Comparison of ENCODE assay signal across 11 cellular contexts in genomic region chr4:48813984-48814383, GRCh38. TPM values are rescaled to one million over a fixed set of nuclear protein-coding genes. Genes with fewer than 3 reads are reported as not detected.
DNase-seq lines count a peak whose midpoint lies in the region; ATAC-seq and TF ChIP-seq lines count a peak whose summit lies in the region.
"Had no signal": no experiment of that assay in that cellular context is flagged by ENCODE, and none has a peak within 500 bp of the region (broad histone marks: within the 10 kb centered on the region; RNA-seq: fewer than 3 reads in every experiment).

No MANE protein-coding gene starts in this region.

- peak; percentile 79 for ATAC-seq in GM18861 (IDR thresholded peaks at IDR 0.05; ENCODE audit: unreplicated experiment)
- no peak for ATAC-seq in SK-N-SH treated with all-trans-retinoic acid at 6 μM for 48 hours

- POLR2A ChIA-PET in HEK293T (lab: Yijun Ruan, JAX): no interaction called here

- no peak for DNase-seq in HEK293T (ENCODE audit: extremely low spot score)
- peak; percentile 36 for DNase-seq in LHCN-M2 (ENCODE audit: low read depth)
- peak; percentile 67 for DNase-seq in SK-N-DZ (ENCODE audit: low spot score)
- no peak for DNase-seq in mucosa of gallbladder (ENCODE audit: low spot score)
- DNase-seq in T1000 (lab: John Stamatoyannopoulos, UW): no peak
- DNase-seq in NCI-H526 (lab: John Stamatoyannopoulos, UW): no peak
- DNase-seq: activated CD4-positive, alpha-beta T cell treated with anti-CD3 and anti-CD28 coated beads for 4 hours; DMS153; mesenchymal stem cell had no signal

- CTCF ChIA-PET in HEK293T (lab: Yijun Ruan, JAX): no interaction called here

TF ChIP-seq in HEK293T, 16 proteins besides CTCF, POLR2A, EP300 and RAD21:
- TF ChIP-seq FOXA1 (IDR thresholded peaks at IDR 0.05): no peak
- TF ChIP-seq PKNOX1 (IDR thresholded peaks at IDR 0.05): peak; percentile 71; the same call in 1 of the 2 replicates

TF ChIP-seq in SK-N-SH treated with all-trans-retinoic acid at 6 μM for 48 hours, 23 proteins besides CTCF, POLR2A, EP300 and RAD21:
- TF ChIP-seq POU6F1 (CRISPR knock-in tag; IDR thresholded peaks at IDR 0.05; ENCODE audit: borderline replicate concordance, low read depth): no peak
- no peak for TF ChIP-seq CSDC2 (CRISPR knock-in tag; IDR thresholded peaks at IDR 0.05)

RNA-seq across cellular contexts. Expression of gene OCIAD1, which starts 16.9 kb away (rescaled TPM):
- total RNA-seq in LHCN-M2 (2014; rRNA removed): 161 and 182 TPM in 2 replicates
- polyA plus RNA-seq in LHCN-M2 (2012): 81.6 TPM
- polyA plus RNA-seq in SK-N-DZ (2014; cell fraction: cytosol; rRNA removed): 201 and 209 TPM in 2 replicates
- 129 and 156 TPM in 2 replicates for polyA plus RNA-seq in SK-N-DZ (2014; cell fraction: nucleus; rRNA removed)
- 128 TPM for total RNA-seq in mucosa of gallbladder

RNA-seq across cellular contexts. Expression of gene FRYL, which starts 33.9 kb away (rescaled TPM):
- total RNA-seq in LHCN-M2 (2014; rRNA removed): 41.9 and 59.5 TPM in 2 replicates
- polyA plus RNA-seq in LHCN-M2 (2012): 7.8 TPM
- 17.2 and 17.8 TPM in 2 replicates for polyA plus RNA-seq in SK-N-DZ (2014; cell fraction: cytosol; rRNA removed)
- 29.4 and 30.4 TPM in 2 replicates for polyA plus RNA-seq in SK-N-DZ (2014; cell fraction: nucleus; rRNA removed)
- 54.1 TPM for total RNA-seq in mucosa of gallbladder

Comparison
In these comparisons a context has a peak if more than half of its experiments do, and no peak if none do; other contexts are left out.
1. DNase-seq: peak in LHCN-M2 (single experiment) and SK-N-DZ (single experiment); none in HEK293T (single experiment), mucosa of gallbladder (single experiment), T1000 (single experiment) and NCI-H526 (0 of 2).